Comparison of ENCODE assay signal across 1 cellular context in the genomic region with DNA sequence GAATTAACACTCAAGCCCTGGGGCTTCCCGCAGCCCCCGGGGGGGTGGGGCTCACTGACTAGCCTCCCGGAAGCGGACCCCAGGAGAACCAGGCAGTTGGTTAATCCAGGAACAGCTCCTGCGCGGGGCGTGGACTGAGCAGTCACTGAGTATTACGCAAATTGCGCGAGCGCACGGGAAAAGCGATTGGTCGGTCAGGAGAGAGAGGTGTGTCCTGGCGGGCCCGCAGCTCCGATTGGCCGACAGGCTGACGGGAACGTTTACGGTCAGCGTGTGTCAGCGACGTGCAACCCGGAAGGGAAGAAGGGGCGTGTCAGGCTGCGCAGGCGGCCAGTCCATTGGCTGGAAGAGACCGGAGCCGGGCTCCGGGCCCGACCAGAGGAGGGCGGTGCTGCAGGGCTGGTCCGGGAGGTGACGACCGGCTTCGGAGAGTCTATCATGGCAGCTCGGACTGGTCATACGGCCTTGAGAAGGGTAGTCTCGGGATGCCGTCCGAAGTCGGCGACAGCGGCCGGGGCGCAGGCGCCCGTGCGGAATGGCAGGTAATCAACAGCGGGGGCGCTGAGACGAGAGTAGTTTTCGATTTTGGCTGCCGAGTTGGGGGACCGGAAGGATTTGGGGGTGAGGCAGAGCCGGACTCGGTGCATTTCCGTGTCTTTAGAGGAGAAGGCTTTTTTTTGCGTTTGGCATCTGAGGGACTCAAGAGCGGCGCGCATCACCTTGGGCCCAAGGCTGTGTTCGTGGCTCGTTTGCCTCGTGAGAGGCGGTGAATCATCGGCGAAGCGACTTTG.
TF ChIP-seq lines count a peak whose summit lies in the region.

TSS of gene COQ10B (plus strand) at position 430 of the 791 bp plus-strand sequence. CDS start at position 439, 9 bp downstream.

TF ChIP-seq in HCT116, 20 proteins besides CTCF, POLR2A, EP300 and RAD21 (continued from another document):
- TF ChIP-seq, protein P1, sequence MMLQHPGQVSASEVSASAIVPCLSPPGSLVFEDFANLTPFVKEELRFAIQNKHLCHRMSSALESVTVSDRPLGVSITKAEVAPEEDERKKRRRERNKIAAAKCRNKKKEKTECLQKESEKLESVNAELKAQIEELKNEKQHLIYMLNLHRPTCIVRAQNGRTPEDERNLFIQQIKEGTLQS (IDR thresholded peaks at IDR 0.05): no peak
- TF ChIP-seq ELF1 (IDR thresholded peaks at IDR 0.05; ENCODE audit: borderline replicate concordance, low read depth): peak; percentile 96
- TF ChIP-seq, protein P2, sequence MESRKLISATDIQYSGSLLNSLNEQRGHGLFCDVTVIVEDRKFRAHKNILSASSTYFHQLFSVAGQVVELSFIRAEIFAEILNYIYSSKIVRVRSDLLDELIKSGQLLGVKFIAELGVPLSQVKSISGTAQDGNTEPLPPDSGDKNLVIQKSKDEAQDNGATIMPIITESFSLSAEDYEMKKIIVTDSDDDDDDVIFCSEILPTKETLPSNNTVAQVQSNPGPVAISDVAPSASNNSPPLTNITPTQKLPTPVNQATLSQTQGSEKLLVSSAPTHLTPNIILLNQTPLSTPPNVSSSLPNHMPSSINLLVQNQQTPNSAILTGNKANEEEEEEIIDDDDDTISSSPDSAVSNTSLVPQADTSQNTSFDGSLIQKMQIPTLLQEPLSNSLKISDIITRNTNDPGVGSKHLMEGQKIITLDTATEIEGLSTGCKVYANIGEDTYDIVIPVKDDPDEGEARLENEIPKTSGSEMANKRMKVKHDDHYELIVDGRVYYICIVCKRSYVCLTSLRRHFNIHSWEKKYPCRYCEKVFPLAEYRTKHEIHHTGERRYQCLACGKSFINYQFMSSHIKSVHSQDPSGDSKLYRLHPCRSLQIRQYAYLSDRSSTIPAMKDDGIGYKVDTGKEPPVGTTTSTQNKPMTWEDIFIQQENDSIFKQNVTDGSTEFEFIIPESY (IDR thresholded peaks at IDR 0.05; ENCODE audit: extremely low read depth, insufficient replicate concordance, low read length): no peak
- peak; percentile 37; the same call in 1 of the 2 replicates for TF ChIP-seq ZFX (IDR thresholded peaks at IDR 0.05)
- TF ChIP-seq, protein P3, sequence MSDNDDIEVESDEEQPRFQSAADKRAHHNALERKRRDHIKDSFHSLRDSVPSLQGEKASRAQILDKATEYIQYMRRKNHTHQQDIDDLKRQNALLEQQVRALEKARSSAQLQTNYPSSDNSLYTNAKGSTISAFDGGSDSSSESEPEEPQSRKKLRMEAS (IDR thresholded peaks at IDR 0.05): peak; percentile 75
- no peak for TF ChIP-seq EZH2phosphoT487 (IDR thresholded peaks at IDR 0.05; ENCODE audit: borderline replicate concordance)
TF ChIP-seq in HCT116: peak in this region for 9.
